Comparison of ENCODE assay signal across 8 cellular contexts in genomic region chr13:27953671-27954405, GRCh38. TPM values are rescaled to one million over a fixed set of nuclear protein-coding genes. Genes with fewer than 3 reads are reported as not detected.
DNase-seq lines count a peak whose midpoint lies in the region; ATAC-seq and TF ChIP-seq lines count a peak whose summit lies in the region.

No MANE protein-coding gene starts in this region.

- H3K27ac Mint-ChIP-seq in activated CD4-positive, alpha-beta memory T cell treated with anti-CD3 and anti-CD28 coated beads, Interleukin-2, amount 10 ng/mL, durations not matched to agents 7 days and 5 days, result no peak overlapping the region
- H3K27ac Mint-ChIP-seq in endothelial cell (ENCODE audit: unreplicated experiment), result no peak overlapping the region

- no peaks in the 10 kb centered on the region for H3K9me3 ChIP-seq in mucosa of descending colon

- peaks cover 58% of the 10 kb centered on the region for H3K27me3 Mint-ChIP-seq in activated CD4-positive, alpha-beta memory T cell treated with anti-CD3 and anti-CD28 coated beads, Interleukin-2, amount 10 ng/mL, durations not matched to agents 7 days and 5 days
- peaks cover 12% of the 10 kb centered on the region for H3K27me3 Mint-ChIP-seq in endothelial cell (ENCODE audit: unreplicated experiment)

- no peaks in the 10 kb centered on the region for H3K4me1 ChIP-seq in ACC112 (ENCODE audit: control insufficient read depth, insufficient read depth, low read length, unreplicated experiment)
- peaks cover 22% of the 10 kb centered on the region for H3K4me1 ChIP-seq in mucosa of descending colon (ENCODE audit: low read depth)

- H3K79me2 ChIP-seq in ACC112 (ENCODE audit: control insufficient read depth, insufficient read depth, low read length, unreplicated experiment), result no peaks in the 10 kb centered on the region

- no peaks in the 10 kb centered on the region for H3K9me3 Mint-ChIP-seq in activated CD4-positive, alpha-beta memory T cell treated with anti-CD3 and anti-CD28 coated beads, Interleukin-2, amount 10 ng/mL, durations not matched to agents 7 days and 5 days
- H3K9me3 Mint-ChIP-seq in endothelial cell (ENCODE audit: unreplicated experiment), result no peaks in the 10 kb centered on the region

- CTCF ChIA-PET in activated CD4-positive, alpha-beta memory T cell treated with anti-CD3 and anti-CD28 coated beads, Interleukin-2, amount 10 ng/mL, durations not matched to agents 7 days and 5 days (lab: Charles Lee), result interaction anchor here (0.6 to 2.3 kb wide), 27 partner anchors 8 to 592 kb away, joined by 3 to 58 read pairs (median 4); no protein-coding TSS in a partner anchor

- H3K36me3 Mint-ChIP-seq in activated CD4-positive, alpha-beta memory T cell treated with anti-CD3 and anti-CD28 coated beads, Interleukin-2, amount 10 ng/mL, durations not matched to agents 7 days and 5 days (ENCODE audit: low read depth), result no peaks in the 10 kb centered on the region
- no peaks in the 10 kb centered on the region for H3K36me3 Mint-ChIP-seq in endothelial cell (ENCODE audit: low read depth, unreplicated experiment)

- peak overlapping the region; percentile 66 for H3K4me3 ChIP-seq in ACC112 (ENCODE audit: low read depth, low read length)
- H3K4me3 ChIP-seq in mucosa of descending colon, result peak overlapping the region; percentile 42

- POLR2A ChIA-PET in activated CD4-positive, alpha-beta memory T cell treated with anti-CD3 and anti-CD28 coated beads, Interleukin-2, amount 10 ng/mL, durations not matched to agents 7 days and 5 days (lab: Charles Lee), result no interaction called here

- intact Hi-C loops in mucosa of descending colon (cut with DNase I, micrococcal nuclease), result no loop called here

- no peak overlapping the region for H3K27ac ChIP-seq in ACC112 (ENCODE audit: low read depth, low read length)

- peak overlapping the region; percentile 58 for H2AFZ ChIP-seq in ACC112 (ENCODE audit: low read length, unreplicated experiment)

- DNase-seq in NCI-H345 (lab: John Stamatoyannopoulos, UW), result peak; percentile 78
- DNase-seq in activated CD4-positive, alpha-beta memory T cell treated with anti-CD3 and anti-CD28 coated beads, Interleukin-2, amount 10 ng/mL, durations not matched to agents 7 days and 5 days, result peak; percentile 69
- DNase-seq in endothelial cell (ENCODE audit: low spot score), result peak; percentile 99
- peak; percentile 84 to 94 (median 88) for DNase-seq in mucosa of descending colon
- DNase-seq in stimulated activated CD8-positive, alpha-beta memory T cell treated with anti-CD3 and anti-CD28 coated beads, Interleukin-4, amount 100 ng/mL, for 48 hours, result peak; percentile 83

- TF ChIP-seq CTCF in endothelial cell (IDR thresholded peaks at IDR 0.05; ENCODE audit: unreplicated experiment), result peak; percentile 97
- peak; percentile 95 for TF ChIP-seq CTCF in mucosa of descending colon (IDR thresholded peaks at IDR 0.05)

- peaks cover 14% of the 10 kb centered on the region for H3K4me1 Mint-ChIP-seq in activated CD4-positive, alpha-beta memory T cell treated with anti-CD3 and anti-CD28 coated beads, Interleukin-2, amount 10 ng/mL, durations not matched to agents 7 days and 5 days
- H3K4me1 Mint-ChIP-seq in endothelial cell (ENCODE audit: unreplicated experiment), result peaks cover 7% of the 10 kb centered on the region

- H3K36me3 ChIP-seq in ACC112 (ENCODE audit: insufficient read depth, low read length) (no peaks in the 10 kb centered on the region), mucosa of descending colon (ENCODE audit: low read depth) (no peaks in the 10 kb centered on the region)

- H3K27me3 ChIP-seq in ACC112 (ENCODE audit: insufficient read depth, low read length), result peaks cover 78% of the 10 kb centered on the region

- ATAC-seq in GM18508 (IDR thresholded peaks at IDR 0.05; ENCODE audit: insufficient read depth, unreplicated experiment) (peak; percentile 51), HG03025 (IDR thresholded peaks at IDR 0.05; ENCODE audit: low FRiP score, unreplicated experiment) (peak; percentile 78), mucosa of descending colon (peak; percentile 88)

- H3K4me3 Mint-ChIP-seq in activated CD4-positive, alpha-beta memory T cell treated with anti-CD3 and anti-CD28 coated beads, Interleukin-2, amount 10 ng/mL, durations not matched to agents 7 days and 5 days, result peak overlapping the region; percentile 61
- H3K4me3 Mint-ChIP-seq in endothelial cell (ENCODE audit: unreplicated experiment), result peak overlapping the region; percentile 76

RNA-seq across cellular contexts. Expression of gene CDX2, which starts 15.3 kb away (rescaled TPM):
- total RNA-seq in activated CD4-positive, alpha-beta memory T cell treated with anti-CD3 and anti-CD28 coated beads, Interleukin-2, amount 10 ng/mL, durations not matched to agents 7 days and 5 days, result not detected
- total RNA-seq in endothelial cell (ENCODE audit: unreplicated experiment) (0.33 TPM), mucosa of descending colon (100 to 1,000 TPM; 113 to 349 (median 240) TPM)

RNA-seq across cellular contexts. Expression of gene PDX1, which starts 34.0 kb away (rescaled TPM):
- total RNA-seq in activated CD4-positive, alpha-beta memory T cell treated with anti-CD3 and anti-CD28 coated beads, Interleukin-2, amount 10 ng/mL, durations not matched to agents 7 days and 5 days, result not detected
- 0.59 TPM for total RNA-seq in endothelial cell (ENCODE audit: unreplicated experiment)
- total RNA-seq in mucosa of descending colon, result 1 to 10 TPM in 1 of 3 donors, under 1 TPM in 1, not detected in 1; 0.72 to 1.5 TPM

RNA-seq across cellular contexts. Expression of gene URAD, which starts 34.7 kb away (rescaled TPM):
- not detected for total RNA-seq in activated CD4-positive, alpha-beta memory T cell treated with anti-CD3 and anti-CD28 coated beads, Interleukin-2, amount 10 ng/mL, durations not matched to agents 7 days and 5 days
- total RNA-seq in endothelial cell (ENCODE audit: unreplicated experiment), result not detected
- 10 to 100 TPM; 17.9 to 62.9 (median 23.9) TPM for total RNA-seq in mucosa of descending colon

Comparison
In these comparisons a context has a peak if more than half of its experiments do, and no peak if none do; other contexts are left out.
1. RNA of gene CDX2, which starts 15.3 kb away (total RNA-seq): 113 to 349 TPM in mucosa of descending colon; 0.33 TPM in endothelial cell (single experiment) and not detected in activated CD4-positive, alpha-beta memory T cell treated with anti-CD3 and anti-CD28 coated beads, Interleukin-2, amount 10 ng/mL, durations not matched to agents 7 days and 5 days; every median in the first group is over 10 times any median in the second.
2. RNA of gene URAD, which starts 34.7 kb away (total RNA-seq): 17.9 to 62.9 TPM in mucosa of descending colon; not detected in activated CD4-positive, alpha-beta memory T cell treated with anti-CD3 and anti-CD28 coated beads, Interleukin-2, amount 10 ng/mL, durations not matched to agents 7 days and 5 days and not detected in endothelial cell (single experiment); every median in the first group is over 10 times any median in the second.
3. Peak in every context shown above with its lines, with median percentiles within 50 percentile points of each other: ATAC-seq and DNase-seq.